ENCODE assay signal across 8 cellular contexts in the genomic region with DNA sequence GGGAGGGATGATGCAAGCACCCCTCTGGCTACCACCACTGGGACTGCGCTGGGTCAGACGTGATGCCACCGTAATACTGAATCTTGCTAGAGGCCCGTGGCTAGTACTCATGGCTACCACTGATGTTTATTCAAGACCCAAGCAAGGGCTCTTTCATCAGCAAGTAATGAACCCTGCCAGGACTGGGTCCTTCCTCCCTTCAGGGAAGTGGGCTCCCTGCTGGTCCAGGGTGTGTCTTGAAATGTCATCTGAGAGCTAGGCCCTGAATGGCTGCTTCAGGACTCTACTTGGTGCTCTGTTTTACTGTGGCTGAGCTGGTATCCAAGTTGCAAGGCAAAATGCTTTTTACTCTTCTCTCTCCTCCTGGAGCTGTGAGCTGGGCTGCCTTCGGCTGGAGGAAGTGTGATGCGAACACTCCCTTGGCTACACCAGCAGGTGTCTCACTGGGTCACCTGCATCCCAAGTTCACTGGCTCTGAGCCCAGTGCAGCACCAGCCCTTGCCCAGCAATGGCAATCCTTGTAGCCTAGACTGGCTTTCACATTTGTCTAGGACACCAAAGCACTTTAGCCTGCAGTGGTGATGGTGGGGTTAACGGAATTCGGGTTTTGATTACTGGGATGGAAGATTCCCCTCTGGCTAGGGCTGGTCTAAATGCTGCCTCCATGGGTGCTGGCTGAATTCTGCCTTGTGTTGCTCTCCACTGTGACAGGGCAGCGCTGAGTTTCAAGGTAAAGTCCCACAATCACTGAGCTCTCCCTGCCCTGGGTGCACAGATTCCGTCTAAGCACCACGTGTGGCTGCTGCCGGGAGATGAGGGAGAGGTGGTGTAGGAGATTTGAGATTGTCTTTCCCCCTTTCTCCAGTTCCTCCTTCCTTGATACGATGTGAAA.
DNase-seq lines count a peak whose midpoint lies in the region; ATAC-seq, FAIRE-seq and TF ChIP-seq lines count a peak whose summit lies in the region.

No MANE protein-coding gene starts in this region.

- H3K4me3 ChIP-seq in Jurkat, Clone E6-1 (ENCODE audit: low read length), result no peak overlapping the region
- H3K4me3 ChIP-seq in WERI-Rb-1 (ENCODE audit: low read depth, low read length) (no peak overlapping the region), keratinocyte (ENCODE audit: control insufficient read depth in 2 of 3, extremely low read depth in 1 of 3, insufficient read depth in 2 of 3, low read depth in 1 of 3, low read length in 3 of 3) (no peak overlapping the region)

- H3K79me2 ChIP-seq in keratinocyte (ENCODE audit: control insufficient read depth, insufficient read depth, low read length), result no peaks in the 10 kb centered on the region

- H3K4me1 ChIP-seq in keratinocyte (ENCODE audit: control insufficient read depth, extremely low read depth, insufficient read depth, low read length), result no peaks in the 10 kb centered on the region

- H3K9me1 ChIP-seq in keratinocyte (ENCODE audit: control insufficient read depth, extremely low read depth, insufficient read depth, low read length), result no peaks in the 10 kb centered on the region

- H4K20me1 ChIP-seq in keratinocyte (ENCODE audit: control insufficient read depth, extremely low read depth, insufficient read depth, low read length), result no peaks in the 10 kb centered on the region

- no peak overlapping the region for H3K4me2 ChIP-seq in keratinocyte (ENCODE audit: control insufficient read depth, extremely low read depth, insufficient read depth, low read depth, low read length)

- H3K36me3 ChIP-seq in WERI-Rb-1, result no peaks in the 10 kb centered on the region
- H3K36me3 ChIP-seq in keratinocyte (ENCODE audit: control insufficient read depth in 2 of 2, extremely low read depth in 1 of 2, insufficient read depth in 2 of 2, low read length in 2 of 2), result no peaks in the 10 kb centered on the region

- H3K9ac ChIP-seq in keratinocyte (ENCODE audit: control insufficient read depth, extremely low read depth, insufficient read depth, low read length), result no peak overlapping the region

- H2AFZ ChIP-seq in keratinocyte (ENCODE audit: control insufficient read depth, low read length), result no peak overlapping the region

- dilution Hi-C loops in keratinocyte (cut with MboI; ENCODE audit: extremely low pct_ligation_motif_present, low sequenced_read_pairs), result no loop called here

- no peak overlapping the region for H3K27ac ChIP-seq in WERI-Rb-1
- no peak overlapping the region for H3K27ac ChIP-seq in keratinocyte (ENCODE audit: control insufficient read depth, insufficient read depth, low read length)

- DNase-seq in DMS53 (lab: John Stamatoyannopoulos, UW) (peak; percentile 87), WERI-Rb-1 (peak; percentile 74), keratinocyte (ENCODE audit: low read depth, low spot score) (no peak), SIG-M5 (lab: John Stamatoyannopoulos, UW) (no peak), cerebellar nuclear complex (lab: John Stamatoyannopoulos, UW) (no peak)
- peak; percentile 7 for DNase-seq in Jurkat, Clone E6-1 (ENCODE audit: low read depth, low spot score)

- H3K9me3 ChIP-seq in WERI-Rb-1 (ENCODE audit: severe bottlenecking) (no peaks in the 10 kb centered on the region), keratinocyte (ENCODE audit: control insufficient read depth, low read depth, low read length) (no peaks in the 10 kb centered on the region)

- TF ChIP-seq CTCF in WERI-Rb-1 (IDR thresholded peaks at IDR 0.05; ENCODE audit: low read depth, low read length) (peak; percentile 94), keratinocyte (optimal IDR thresholded peaks at IDR 0.05 in 1 of 3, IDR thresholded peaks at IDR 0.05 in 1 of 3, conservative IDR thresholded peaks at IDR 0.05 in 1 of 3; ENCODE audit: extremely low read depth in 1 of 3, insufficient read depth in 2 of 3, low read length in 3 of 3) (peak; percentile 83 to 95 (median 85))

- FAIRE-seq in keratinocyte (lab: Jason Lieb, UNC), result peak; percentile 99

- H3K27me3 ChIP-seq in WERI-Rb-1 (ENCODE audit: insufficient read depth, low read depth, severe bottlenecking) (no peaks in the 10 kb centered on the region), keratinocyte (ENCODE audit: control insufficient read depth, extremely low read depth, insufficient read depth, low read length) (no peaks in the 10 kb centered on the region)

- no peak for ATAC-seq in GM21528 (IDR thresholded peaks at IDR 0.05; ENCODE audit: low FRiP score, unreplicated experiment)
- ATAC-seq in GM18861 (IDR thresholded peaks at IDR 0.05; ENCODE audit: unreplicated experiment), result no peak

Comparison
In these comparisons a context has a peak if more than half of its experiments do, and no peak if none do; other contexts are left out.
1. DNase-seq: peak in DMS53 (single experiment), Jurkat, Clone E6-1 (single experiment) and WERI-Rb-1 (single experiment); none in keratinocyte (single experiment), SIG-M5 (single experiment) and cerebellar nuclear complex (0 of 2).